In the genomic region with DNA sequence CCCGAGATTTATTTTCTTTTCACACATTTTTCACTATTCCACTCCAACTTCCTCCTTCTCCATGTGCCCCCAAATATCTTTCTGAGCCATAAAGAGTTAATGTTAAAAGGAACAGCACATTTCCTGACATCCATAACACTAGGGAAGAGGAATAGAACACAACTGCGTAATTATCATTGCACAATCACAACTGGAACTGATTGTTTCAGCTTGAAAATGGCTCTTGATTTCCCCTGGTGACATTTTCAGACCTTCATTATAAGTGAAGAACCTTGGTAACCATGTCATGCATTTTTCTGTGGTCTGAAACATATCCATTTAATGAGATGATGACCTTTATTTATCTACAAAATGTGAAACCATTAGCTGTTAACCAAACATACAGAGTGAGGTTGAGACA, we compare ENCODE assay signal across 16 cellular contexts.
"Had no signal": no experiment of that assay in that cellular context is flagged by ENCODE, and none has a peak within 500 bp of the region (broad histone marks: within the 10 kb centered on the region; RNA-seq: fewer than 3 reads in every experiment).

No MANE protein-coding gene starts in this region.

- FAIRE-seq: small intestine had no signal

- H3K27me3 ChIP-seq: ascending aorta, cardiac muscle cell, gastrocnemius medialis, transverse colon, vagina had no signal

- H3K9me3 ChIP-seq: ascending aorta, gastrocnemius medialis, transverse colon, vagina had no signal

- DNase-seq: activated CD4-positive, alpha-beta T cell treated with anti-CD3 and anti-CD28 coated beads, Interleukin-2, amount 50 U/mL, for 1 hour; activated naive CD4-positive, alpha-beta T cell; gastrocnemius medialis; hippocampal formation; nucleus accumbens; small intestine; stimulated activated CD4-positive, alpha-beta T cell treated with anti-CD3 and anti-CD28 coated beads, Interleukin-4, amount 100 ng/mL, for 4 hours; stimulated activated naive CD8-positive, alpha-beta T cell treated with anti-CD3 and anti-CD28 coated beads, Interleukin-15, Interleukin-2, amounts not matched to agents 100 U/mL and 50 U/mL, for 24 hours; T-cell; T-helper 9 cell; transverse colon had no signal

- H3K36me3 ChIP-seq: ascending aorta, cardiac muscle cell, gastrocnemius medialis, transverse colon, vagina had no signal

- H3K27ac ChIP-seq: ascending aorta, cardiac muscle cell, gastrocnemius medialis, transverse colon, vagina had no signal

- ATAC-seq: activated CD4-positive, CD25-positive, alpha-beta regulatory T cell treated with anti-CD3 and anti-CD28 coated beads, Interleukin-2, amount 50 U/mL, for 24 hours; esophagus mucosa; gastrocnemius medialis; stimulated activated naive CD8-positive, alpha-beta T cell treated with anti-CD3 and anti-CD28 coated beads, Interleukin-15, Interleukin-2, amounts not matched to agents 100 U/mL and 50 U/mL, for 24 hours; T-cell had no signal

- H3K4me1 ChIP-seq: ascending aorta, gastrocnemius medialis, transverse colon, vagina had no signal

- H3K4me3 ChIP-seq: ascending aorta, cardiac muscle cell, gastrocnemius medialis, transverse colon, vagina had no signal
